1 cellular context compared by ENCODE assay signal in the genomic region with DNA sequence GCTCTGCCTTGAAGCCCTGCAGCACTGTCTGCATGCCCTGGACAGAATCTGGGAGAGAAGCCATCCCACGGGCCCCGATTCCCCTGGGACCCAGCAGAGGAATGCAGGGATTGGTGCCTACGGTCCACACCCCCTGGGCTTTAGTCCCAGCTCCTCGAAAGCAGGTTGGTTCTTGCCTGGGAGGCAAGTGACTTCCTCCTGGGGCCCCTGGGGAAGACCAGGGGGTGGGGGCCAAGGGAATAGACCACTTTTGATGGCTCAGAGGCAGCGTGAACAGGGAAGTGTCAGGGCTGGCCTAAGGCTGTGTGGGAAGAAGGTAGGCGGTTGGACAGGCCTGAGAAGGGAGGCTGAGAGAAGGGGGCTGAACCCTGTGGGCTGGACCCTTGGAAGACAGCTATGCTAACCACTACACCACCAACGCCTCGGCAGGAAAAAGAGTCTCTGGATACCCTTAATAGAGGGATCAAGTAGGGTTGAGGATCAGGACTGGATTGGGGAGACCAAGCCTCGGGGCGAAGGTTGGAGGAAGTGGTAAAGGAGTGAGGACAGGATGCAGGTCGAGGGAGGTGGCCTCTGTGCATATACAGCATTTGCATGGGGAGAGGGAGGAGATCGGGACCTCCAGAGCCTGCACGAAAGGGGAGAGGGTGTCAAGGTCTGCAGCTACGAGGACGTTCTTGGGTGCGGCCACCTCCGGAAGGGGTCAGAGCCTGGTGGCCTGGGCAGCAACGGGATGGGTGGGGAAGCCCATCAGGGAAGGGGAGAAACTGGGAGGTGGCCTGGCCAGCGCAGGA.
TF ChIP-seq lines count a peak whose summit lies in the region.

No MANE protein-coding gene starts in this region.

TF ChIP-seq in HepG2, 621 proteins besides CTCF, POLR2A, EP300 and RAD21:
- TF ChIP-seq ZNF136 (CRISPR knock-in tag; IDR thresholded peaks at IDR 0.05; ENCODE audit: low read depth), result no peak
- TF ChIP-seq ZNF331 (CRISPR knock-in tag; IDR thresholded peaks at IDR 0.05), result no peak
- TF ChIP-seq DDIT3 (CRISPR knock-in tag; IDR thresholded peaks at IDR 0.05), result no peak
- peak; percentile 54; the same call in 1 of the 2 replicates for TF ChIP-seq HIVEP1 (CRISPR knock-in tag; IDR thresholded peaks at IDR 0.05)
- peak; percentile 25; the same call in 1 of the 2 replicates for TF ChIP-seq ZBTB3 (CRISPR knock-in tag; IDR thresholded peaks at IDR 0.05; ENCODE audit: borderline replicate concordance, low read depth)
- TF ChIP-seq ZSCAN30 (CRISPR knock-in tag; IDR thresholded peaks at IDR 0.05), result no peak
- TF ChIP-seq, protein P1, sequence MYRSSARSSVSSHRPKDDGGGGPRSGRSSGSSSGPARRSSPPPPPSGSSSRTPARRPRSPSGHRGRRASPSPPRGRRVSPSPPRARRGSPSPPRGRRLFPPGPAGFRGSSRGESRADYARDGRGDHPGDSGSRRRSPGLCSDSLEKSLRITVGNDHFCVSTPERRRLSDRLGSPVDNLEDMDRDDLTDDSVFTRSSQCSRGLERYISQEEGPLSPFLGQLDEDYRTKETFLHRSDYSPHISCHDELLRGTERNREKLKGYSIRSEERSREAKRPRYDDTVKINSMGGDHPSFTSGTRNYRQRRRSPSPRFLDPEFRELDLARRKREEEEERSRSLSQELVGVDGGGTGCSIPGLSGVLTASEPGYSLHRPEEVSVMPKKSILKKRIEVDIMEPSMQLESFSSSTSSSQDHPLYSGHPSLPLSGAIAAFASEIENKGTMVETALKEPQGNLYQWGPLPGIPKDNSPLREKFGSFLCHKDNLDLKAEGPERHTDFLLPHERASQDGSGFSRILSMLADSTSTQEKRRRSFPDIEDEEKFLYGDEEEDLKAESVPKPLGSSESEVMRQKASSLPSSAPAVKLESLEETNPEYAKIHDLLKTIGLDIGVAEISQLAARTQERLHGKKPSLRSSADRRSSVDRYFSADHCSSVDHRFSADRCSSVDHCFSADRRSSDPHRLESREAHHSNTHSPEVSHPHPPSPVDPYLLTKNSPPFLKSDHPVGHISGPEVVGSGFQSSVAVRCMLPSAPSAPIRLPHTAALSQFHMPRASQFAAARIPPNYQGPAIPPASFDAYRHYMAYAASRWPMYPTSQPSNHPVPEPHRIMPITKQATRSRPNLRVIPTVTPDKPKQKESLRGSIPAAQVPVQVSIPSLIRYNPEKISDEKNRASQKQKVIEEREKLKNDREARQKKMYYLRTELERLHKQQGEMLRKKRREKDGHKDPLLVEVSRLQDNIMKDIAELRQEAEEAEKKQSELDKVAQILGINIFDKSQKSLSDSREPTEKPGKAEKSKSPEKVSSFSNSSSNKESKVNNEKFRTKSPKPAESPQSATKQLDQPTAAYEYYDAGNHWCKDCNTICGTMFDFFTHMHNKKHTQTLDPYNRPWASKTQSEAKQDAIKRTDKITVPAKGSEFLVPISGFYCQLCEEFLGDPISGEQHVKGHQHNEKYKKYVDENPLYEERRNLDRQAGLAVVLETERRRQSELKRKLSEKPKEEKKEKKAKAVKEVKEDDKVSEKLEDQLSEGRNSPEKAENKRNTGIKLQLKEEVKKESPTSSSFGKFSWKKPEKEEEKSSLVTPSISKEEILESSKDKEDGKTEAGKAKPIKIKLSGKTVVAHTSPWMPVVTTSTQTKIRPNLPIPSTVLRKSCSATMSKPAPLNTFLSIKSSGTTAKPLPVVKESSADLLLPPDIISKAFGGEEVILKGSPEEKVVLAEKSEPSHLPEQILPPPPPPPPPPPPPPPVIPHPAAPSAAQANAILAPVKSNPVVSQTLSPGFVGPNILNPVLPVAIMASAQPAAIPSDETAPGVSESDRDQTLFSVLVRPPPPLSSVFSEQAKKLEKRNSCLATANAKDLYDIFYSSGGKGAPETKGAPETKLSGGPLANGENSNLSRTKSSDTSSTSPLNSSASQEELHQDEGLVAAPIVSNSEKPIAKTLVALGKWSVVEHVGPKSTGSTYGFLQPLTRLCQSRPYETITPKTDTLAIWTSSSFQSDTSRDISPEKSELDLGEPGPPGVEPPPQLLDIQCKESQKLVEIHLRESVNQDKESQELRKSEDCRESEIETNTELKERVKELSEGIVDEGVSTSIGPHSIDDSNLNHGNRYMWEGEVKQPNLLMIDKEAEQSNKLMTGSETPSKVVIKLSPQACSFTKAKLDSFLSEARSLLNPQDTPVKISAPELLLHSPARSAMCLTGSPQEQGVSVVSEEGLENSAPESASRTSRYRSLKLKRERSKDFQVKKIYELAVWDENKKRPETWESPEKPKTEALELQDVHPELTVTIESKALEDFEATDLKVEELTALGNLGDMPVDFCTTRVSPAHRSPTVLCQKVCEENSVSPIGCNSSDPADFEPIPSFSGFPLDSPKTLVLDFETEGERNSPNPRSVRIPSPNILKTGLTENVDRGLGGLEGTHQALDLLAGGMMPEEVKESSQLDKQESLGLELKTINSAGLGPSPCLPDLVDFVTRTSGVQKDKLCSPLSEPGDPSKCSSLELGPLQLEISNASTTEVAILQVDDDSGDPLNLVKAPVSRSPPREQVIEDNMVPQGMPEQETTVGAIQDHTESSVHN (CRISPR knock-in tag; IDR thresholded peaks at IDR 0.05), result 0 out of 2 replicates have a peak, but pooled peaks have one; percentile 13
- TF ChIP-seq ZNF83 (CRISPR knock-in tag; IDR thresholded peaks at IDR 0.05; ENCODE audit: borderline replicate concordance), result 0 out of 2 replicates have a peak, but pooled peaks have one; percentile 7
- TF ChIP-seq, protein P2, sequence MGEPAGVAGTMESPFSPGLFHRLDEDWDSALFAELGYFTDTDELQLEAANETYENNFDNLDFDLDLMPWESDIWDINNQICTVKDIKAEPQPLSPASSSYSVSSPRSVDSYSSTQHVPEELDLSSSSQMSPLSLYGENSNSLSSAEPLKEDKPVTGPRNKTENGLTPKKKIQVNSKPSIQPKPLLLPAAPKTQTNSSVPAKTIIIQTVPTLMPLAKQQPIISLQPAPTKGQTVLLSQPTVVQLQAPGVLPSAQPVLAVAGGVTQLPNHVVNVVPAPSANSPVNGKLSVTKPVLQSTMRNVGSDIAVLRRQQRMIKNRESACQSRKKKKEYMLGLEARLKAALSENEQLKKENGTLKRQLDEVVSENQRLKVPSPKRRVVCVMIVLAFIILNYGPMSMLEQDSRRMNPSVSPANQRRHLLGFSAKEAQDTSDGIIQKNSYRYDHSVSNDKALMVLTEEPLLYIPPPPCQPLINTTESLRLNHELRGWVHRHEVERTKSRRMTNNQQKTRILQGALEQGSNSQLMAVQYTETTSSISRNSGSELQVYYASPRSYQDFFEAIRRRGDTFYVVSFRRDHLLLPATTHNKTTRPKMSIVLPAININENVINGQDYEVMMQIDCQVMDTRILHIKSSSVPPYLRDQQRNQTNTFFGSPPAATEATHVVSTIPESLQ (CRISPR knock-in tag; conservative IDR thresholded peaks at IDR 0.05), result no peak
- TF ChIP-seq GABPA (IDR thresholded peaks at IDR 0.05; ENCODE audit: low read depth, low read length), result peak; percentile 14; the same call in 1 of the 2 replicates
- TF ChIP-seq GABPA (CRISPR knock-in tag; IDR thresholded peaks at IDR 0.05; ENCODE audit: low read depth), result no peak
- TF ChIP-seq ZNF670 (CRISPR knock-in tag; IDR thresholded peaks at IDR 0.05; ENCODE audit: borderline replicate concordance), result 0 out of 2 replicates have a peak, but pooled peaks have one; percentile 23
- no peak for TF ChIP-seq MLX (CRISPR knock-in tag; IDR thresholded peaks at IDR 0.05)
- peak; percentile 48; the same call in 1 of the 2 replicates for TF ChIP-seq TMF1 (CRISPR knock-in tag; IDR thresholded peaks at IDR 0.05; ENCODE audit: low read depth)
- TF ChIP-seq SNRNP70 (IDR thresholded peaks at IDR 0.05; ENCODE audit: low read depth, low read length), result no peak
- TF ChIP-seq ZNF383 (CRISPR knock-in tag; IDR thresholded peaks at IDR 0.05; ENCODE audit: borderline replicate concordance), result 0 out of 2 replicates have a peak, but pooled peaks have one; percentile 38
- no peak for TF ChIP-seq ZSCAN20 (CRISPR knock-in tag; IDR thresholded peaks at IDR 0.05; ENCODE audit: borderline replicate concordance)
- TF ChIP-seq ZNF749 (CRISPR knock-in tag; IDR thresholded peaks at IDR 0.05; ENCODE audit: borderline replicate concordance), result 0 out of 2 replicates have a peak, but pooled peaks have one; percentile 6
- TF ChIP-seq SNAPC4 (CRISPR knock-in tag; IDR thresholded peaks at IDR 0.05), result no peak
- TF ChIP-seq HNF1B (CRISPR knock-in tag; IDR thresholded peaks at IDR 0.05), result no peak
- peak; percentile 47; the same call in 1 of the 2 replicates for TF ChIP-seq ZNF501 (CRISPR knock-in tag; IDR thresholded peaks at IDR 0.05)
- TF ChIP-seq ZNF18 (CRISPR knock-in tag; IDR thresholded peaks at IDR 0.05; ENCODE audit: insufficient replicate concordance), result peak; percentile 55
- 0 out of 2 replicates have a peak, but pooled peaks have one; percentile 47 for TF ChIP-seq REXO4 (CRISPR knock-in tag; IDR thresholded peaks at IDR 0.05; ENCODE audit: borderline replicate concordance)
- 0 out of 2 replicates have a peak, but pooled peaks have one; percentile 4 for TF ChIP-seq TGIF2 (CRISPR knock-in tag; IDR thresholded peaks at IDR 0.05)
- TF ChIP-seq ZNF34 (CRISPR knock-in tag; IDR thresholded peaks at IDR 0.05; ENCODE audit: borderline replicate concordance), result 0 out of 2 replicates have a peak, but pooled peaks have one; percentile 10
- TF ChIP-seq BCL6 (CRISPR knock-in tag; IDR thresholded peaks at IDR 0.05), result peak; percentile 59; the same call in 1 of the 2 replicates
- TF ChIP-seq ZNF556 (CRISPR knock-in tag; IDR thresholded peaks at IDR 0.05; ENCODE audit: borderline replicate concordance), result peak; percentile 1; the same call in 1 of the 2 replicates
- 0 out of 2 replicates have a peak, but pooled peaks have one; percentile 42 for TF ChIP-seq ZNF589 (CRISPR knock-in tag; conservative IDR thresholded peaks at IDR 0.05)
TF ChIP-seq in HepG2: peak in this region for 17.
